In genomic region chr5:3386676-3387075, GRCh38 we compare ENCODE assay signal across 22 cellular contexts.
DNase-seq lines count a peak whose midpoint lies in the region; ATAC-seq and TF ChIP-seq lines count a peak whose summit lies in the region.
"Had no signal": no experiment of that assay in that cellular context is flagged by ENCODE, and none has a peak within 500 bp of the region (broad histone marks: within the 10 kb centered on the region; RNA-seq: fewer than 3 reads in every experiment).

No MANE protein-coding gene starts in this region.

- no peak overlapping the region for H2BK12ac ChIP-seq in neuronal stem cell (ENCODE audit: low read length)

- peaks cover 0 to 9% (median 0%) of the 10 kb centered on the region in 4 donors for H3K27me3 ChIP-seq in esophagus muscularis mucosa
- no peaks in the 10 kb centered on the region for H3K27me3 ChIP-seq in lung (ENCODE audit: control insufficient read depth, insufficient read depth)
- H3K27me3 ChIP-seq in neuronal stem cell (ENCODE audit: control insufficient read depth in 3 of 3, insufficient read depth in 3 of 3, low read depth in 1 of 3, low read length in 3 of 3), result peaks cover 0 to 1% (median 0%) of the 10 kb centered on the region in 3 experiments
- H3K27me3 ChIP-seq in Karpas-422 (ENCODE audit: low read length), result no peaks in the 10 kb centered on the region
- H3K27me3 ChIP-seq: BLaER1 had no signal

- H3K4me3 ChIP-seq in esophagus muscularis mucosa (no peak overlapping the region), lung (no peak overlapping the region), neuronal stem cell (ENCODE audit: low read length in 2 of 2) (no peak overlapping the region), Karpas-422 (ENCODE audit: low read length) (no peak overlapping the region)
- H3K4me3 ChIP-seq: BLaER1, GM12878, GM23338 had no signal

- H4K91ac ChIP-seq in neuronal stem cell (ENCODE audit: low read depth, low read length, poor library complexity), result no peak overlapping the region

- no peak overlapping the region for H3K18ac ChIP-seq in neuronal stem cell (ENCODE audit: low read length)

- H3K9me2 ChIP-seq in Karpas-422 (replicated peaks; ENCODE audit: insufficient read depth, low read length), result no peaks in the 10 kb centered on the region

- WGBS in esophagus muscularis mucosa, result 78% methylated on average over 13 of the region's 17 CpGs
- WGBS in lung, 2 donors, result 84 to 89% methylated on average over 17 of the region's 17 CpGs
- WGBS in neuronal stem cell (ENCODE audit: extremely low coverage in 2 of 2, insufficient read length in 2 of 2, insufficient replicate concordance in 1 of 2), 2 donors, result no CpG with 5 or more reads among the region's 17 CpGs

- H3K79me2 ChIP-seq in Karpas-422 (ENCODE audit: low read length), result no peaks in the 10 kb centered on the region

- H4K20me1 ChIP-seq in Karpas-422 (ENCODE audit: insufficient read depth, low read depth, low read length), result no peaks in the 10 kb centered on the region
- H4K20me1 ChIP-seq: BLaER1 had no signal

- no peak overlapping the region for H3K4me3 Mint-ChIP-seq in activated CD8-positive, alpha-beta T cell treated with anti-CD3 and anti-CD28 coated beads for 36 hours
- H3K4me3 Mint-ChIP-seq: B cell; CD4-positive, CD25-positive, alpha-beta regulatory T cell; CD8-positive, alpha-beta T cell; GM23338; H9 had no signal

- peak overlapping the region; percentile 51 for H3K23ac ChIP-seq in neuronal stem cell (ENCODE audit: low read depth, low read length, poor library complexity)

- H3K14ac ChIP-seq in neuronal stem cell (ENCODE audit: low read length), result no peak overlapping the region

- DNase-seq in Daoy (ENCODE audit: low read depth) (peak; percentile 47), esophagus muscularis mucosa (ENCODE audit: extremely low spot score) (peak; percentile 78), lung (ENCODE audit: low spot score) (peak; percentile 21), neuronal stem cell (ENCODE audit: low spot score) (no peak), Karpas-422 (no peak), 8988T (no peak), superior temporal gyrus (ENCODE audit: extremely low spot score) (no peak)
- DNase-seq in activated CD8-positive, alpha-beta T cell treated with anti-CD3 and anti-CD28 coated beads for 36 hours, result no peak
- DNase-seq: Caco-2; CD4-positive, CD25-positive, alpha-beta regulatory T cell; CD8-positive, alpha-beta T cell; DMS153; DND-41; EL; GDM1; H9 had no signal

- H4K8ac ChIP-seq in neuronal stem cell (ENCODE audit: low read depth, low read length), result no peak overlapping the region

- no peak overlapping the region for H2BK5ac ChIP-seq in neuronal stem cell (ENCODE audit: low read length)

- H3K9me3 ChIP-seq in esophagus muscularis mucosa (peaks cover 0 to 3% (median 0%) of the 10 kb centered on the region in 4 donors), lung (ENCODE audit: control insufficient read depth in 2 of 2, insufficient read depth in 1 of 2, low read length in 1 of 2) (peaks cover 0 to 4% of the 10 kb centered on the region in 2 donors), neuronal stem cell (replicated peaks in 1 of 2; ENCODE audit: control insufficient read depth in 2 of 2, insufficient read depth in 1 of 2, low read depth in 1 of 2, low read length in 2 of 2) (no peaks in the 10 kb centered on the region), Karpas-422 (ENCODE audit: low read length) (peaks cover 15% of the 10 kb centered on the region; the same call in 1 of the 2 replicates)
- H3K9me3 ChIP-seq: BLaER1, Caco-2 had no signal

- no peak overlapping the region for H2AFZ ChIP-seq in neuronal stem cell (ENCODE audit: low read length)
- no peak overlapping the region for H2AFZ ChIP-seq in Karpas-422 (ENCODE audit: low read length)

- H3K9ac ChIP-seq in neuronal stem cell (ENCODE audit: low read depth, low read length, poor library complexity) (no peak overlapping the region), Karpas-422 (ENCODE audit: low read length) (no peak overlapping the region)
- H3K9ac ChIP-seq: BLaER1 had no signal

- H2AK5ac ChIP-seq in neuronal stem cell (ENCODE audit: low read depth, low read length), result no peak overlapping the region

- POLR2A ChIA-PET in activated CD8-positive, alpha-beta T cell treated with anti-CD3 and anti-CD28 coated beads for 36 hours (lab: Charles Lee), result no interaction called here

- no peak overlapping the region for H2BK120ac ChIP-seq in neuronal stem cell (ENCODE audit: low read depth, low read length)

- H3K36me3 Mint-ChIP-seq in activated CD8-positive, alpha-beta T cell treated with anti-CD3 and anti-CD28 coated beads for 36 hours (ENCODE audit: low read depth), result no peaks in the 10 kb centered on the region
- H3K36me3 Mint-ChIP-seq: CD4-positive, CD25-positive, alpha-beta regulatory T cell; CD8-positive, alpha-beta T cell had no signal

- no peak overlapping the region for H3K4ac ChIP-seq in neuronal stem cell (ENCODE audit: low read length)

- H3K27me3 Mint-ChIP-seq in activated CD8-positive, alpha-beta T cell treated with anti-CD3 and anti-CD28 coated beads for 36 hours, result no peaks in the 10 kb centered on the region
- H3K27me3 Mint-ChIP-seq: B cell; CD4-positive, CD25-positive, alpha-beta regulatory T cell had no signal

- no peak for TF ChIP-seq EP300 in esophagus muscularis mucosa (IDR thresholded peaks at IDR 0.05)

- CTCF ChIA-PET in activated CD8-positive, alpha-beta T cell treated with anti-CD3 and anti-CD28 coated beads for 36 hours (lab: Charles Lee), result no interaction called here

- TF ChIP-seq CTCF in esophagus muscularis mucosa (IDR thresholded peaks at IDR 0.05), result no peak
- TF ChIP-seq CTCF in lung (IDR thresholded peaks at IDR 0.05; ENCODE audit: control extremely low read depth, extremely low read depth), result no peak
- no peak for TF ChIP-seq CTCF in activated CD8-positive, alpha-beta T cell treated with anti-CD3 and anti-CD28 coated beads for 36 hours (IDR thresholded peaks at IDR 0.05)

- no peaks in the 10 kb centered on the region for H3K4me1 ChIP-seq in esophagus muscularis mucosa
- no peaks in the 10 kb centered on the region for H3K4me1 ChIP-seq in lung (ENCODE audit: control insufficient read depth in 2 of 2, insufficient read depth in 2 of 2, low read length in 2 of 2)
- peaks cover 0 to 1% of the 10 kb centered on the region in 2 donors for H3K4me1 ChIP-seq in neuronal stem cell (ENCODE audit: control insufficient read depth in 2 of 2, insufficient read depth in 1 of 2, low read depth in 1 of 2, low read length in 2 of 2)
- H3K4me1 ChIP-seq in Karpas-422 (ENCODE audit: low read length), result no peaks in the 10 kb centered on the region
- H3K4me1 ChIP-seq: Caco-2 had no signal

- H3K4me1 Mint-ChIP-seq in activated CD8-positive, alpha-beta T cell treated with anti-CD3 and anti-CD28 coated beads for 36 hours (ENCODE audit: low read depth), result no peaks in the 10 kb centered on the region
- H3K4me1 Mint-ChIP-seq: B cell; CD4-positive, CD25-positive, alpha-beta regulatory T cell; GM23338; H9 had no signal

- intact Hi-C loops in esophagus muscularis mucosa (cut with DNase I), result no loop called here
- intact Hi-C loops in activated CD8-positive, alpha-beta T cell treated with anti-CD3 and anti-CD28 coated beads for 36 hours (cut with micrococcal nuclease), result no loop called here

- H3K4me2 ChIP-seq in neuronal stem cell (ENCODE audit: insufficient read depth, low read length, poor library complexity, severe bottlenecking) (no peak overlapping the region), Karpas-422 (ENCODE audit: low read depth, low read length, poor library complexity, severe bottlenecking) (no peak overlapping the region)
- H3K4me2 ChIP-seq: BLaER1, GM23338 had no signal

- H3K27ac ChIP-seq in esophagus muscularis mucosa (replicated peaks in 1 of 4), result no peak overlapping the region
- no peak overlapping the region for H3K27ac ChIP-seq in lung (ENCODE audit: low read depth in 1 of 2, low read length in 1 of 2)
- H3K27ac ChIP-seq in neuronal stem cell (replicated peaks; ENCODE audit: low read length), result no peak overlapping the region
- H3K27ac ChIP-seq in Karpas-422 (ENCODE audit: low read length), result no peak overlapping the region
- H3K27ac ChIP-seq: BLaER1, C4-2B had no signal

- no peak for TF ChIP-seq POLR2A in esophagus muscularis mucosa (IDR thresholded peaks at IDR 0.05; ENCODE audit: low read depth)

- H2BK15ac ChIP-seq in neuronal stem cell (ENCODE audit: low read length), result no peak overlapping the region

- no peak overlapping the region for H3K27ac Mint-ChIP-seq in activated CD8-positive, alpha-beta T cell treated with anti-CD3 and anti-CD28 coated beads for 36 hours
- H3K27ac Mint-ChIP-seq: B cell; CD8-positive, alpha-beta T cell; GM23338; H9 had no signal

- H3K79me1 ChIP-seq in neuronal stem cell (ENCODE audit: low read depth, low read length), result no peaks in the 10 kb centered on the region

- peaks cover 5% of the 10 kb centered on the region for H3K9me3 Mint-ChIP-seq in activated CD8-positive, alpha-beta T cell treated with anti-CD3 and anti-CD28 coated beads for 36 hours
- H3K9me3 Mint-ChIP-seq: GM23338, H9 had no signal

- no peak for ATAC-seq in lung (ENCODE audit: insufficient read depth, low FRiP score)
- ATAC-seq in activated CD8-positive, alpha-beta T cell treated with anti-CD3 and anti-CD28 coated beads for 36 hours, result no peak
- ATAC-seq: CD8-positive, alpha-beta T cell; GM12878; GM23338; HCT116 had no signal

- no peaks in the 10 kb centered on the region for H3K36me3 ChIP-seq in esophagus muscularis mucosa
- H3K36me3 ChIP-seq in lung (ENCODE audit: control insufficient read depth in 2 of 2, insufficient read depth in 2 of 2, low read length in 2 of 2), result no peaks in the 10 kb centered on the region
- H3K36me3 ChIP-seq in neuronal stem cell (replicated peaks in 1 of 2; ENCODE audit: control insufficient read depth in 2 of 2, insufficient read depth in 2 of 2, low read length in 2 of 2), result no peaks in the 10 kb centered on the region
- no peaks in the 10 kb centered on the region for H3K36me3 ChIP-seq in Karpas-422 (ENCODE audit: insufficient read depth, low read length)
- H3K36me3 ChIP-seq: BLaER1 had no signal

Comparison
In these comparisons a context has a peak if more than half of its experiments do, and no peak if none do; other contexts are left out.
1. DNase-seq: peak in Daoy (single experiment), esophagus muscularis mucosa (single experiment) and lung (single experiment); none in neuronal stem cell (single experiment), Karpas-422 (single experiment), activated CD8-positive, alpha-beta T cell treated with anti-CD3 and anti-CD28 coated beads for 36 hours (single experiment), 8988T (single experiment) and superior temporal gyrus (single experiment).